In genomic region chr11:10602366-10602765, GRCh38 we compare ENCODE assay signal across 13 cellular contexts. TPM values are rescaled to one million over a fixed set of nuclear protein-coding genes. Genes with fewer than 3 reads are reported as not detected.
"Had no signal": no experiment of that assay in that cellular context is flagged by ENCODE, and none has a peak within 500 bp of the region (broad histone marks: within the 10 kb centered on the region; RNA-seq: fewer than 3 reads in every experiment).

No MANE protein-coding gene starts in this region.

- H3K27me3 ChIP-seq: pancreas had no signal

- DNase-seq: activated CD4-positive, alpha-beta T cell treated with anti-CD3 and anti-CD28 coated beads, Interleukin-2, amount 50 U/mL, for 48 hours; activated CD8-positive, alpha-beta memory T cell treated with anti-CD3 and anti-CD28 coated beads, Interleukin-2, amount 10 ng/mL, durations not matched to agents 7 days and 5 days; activated effector memory CD4-positive, alpha-beta T cell treated with anti-CD3 and anti-CD28 coated beads, Interleukin-2, amount 50 U/mL, for 16 hours; activated T-cell treated with anti-CD3 and anti-CD28 coated beads, Interleukin-2, amount 50 U/mL, for 24 hours; effector CD4-positive, alpha-beta T cell; mesendoderm; pancreas; substantia nigra had no signal

- H3K4me3 ChIP-seq: left ventricle myocardium inferior, pancreas, smooth muscle cell had no signal

- ATAC-seq: activated CD4-positive, CD25-positive, alpha-beta regulatory T cell treated with anti-CD3 and anti-CD28 coated beads, Interleukin-2, amount 50 U/mL, for 24 hours; activated CD8-positive, alpha-beta memory T cell treated with anti-CD3 and anti-CD28 coated beads, Interleukin-2, amount 10 ng/mL, durations not matched to agents 7 days and 5 days; stimulated activated effector memory CD8-positive, alpha-beta T cell treated with anti-CD3 and anti-CD28 coated beads, Interleukin-12 subunit alpha, Interleukin-12 subunit beta, amount 100 ng/mL, for 72 hours had no signal

- H3K27ac ChIP-seq: pancreas had no signal

- H3K4me1 ChIP-seq: pancreas had no signal

- H3K9me3 ChIP-seq: left ventricle myocardium inferior, pancreas had no signal

- H3K36me3 ChIP-seq: left ventricle myocardium inferior, pancreas had no signal

RNA-seq across cellular contexts. Expression of gene LYVE1, which starts 33.9 kb away (rescaled TPM):
- total RNA-seq: activated CD8-positive, alpha-beta memory T cell treated with anti-CD3 and anti-CD28 coated beads, Interleukin-2, amount 10 ng/mL, durations not matched to agents 7 days and 5 days; smooth muscle cell; T-helper 2 cell treated with Interferon-gamma antibody and Interleukin-4, amounts not matched to agents 100 ng/mL and 5 ng/mL, for 36 hours had no signal
- polyA plus RNA-seq: smooth muscle cell had no signal
